In the genomic region with DNA sequence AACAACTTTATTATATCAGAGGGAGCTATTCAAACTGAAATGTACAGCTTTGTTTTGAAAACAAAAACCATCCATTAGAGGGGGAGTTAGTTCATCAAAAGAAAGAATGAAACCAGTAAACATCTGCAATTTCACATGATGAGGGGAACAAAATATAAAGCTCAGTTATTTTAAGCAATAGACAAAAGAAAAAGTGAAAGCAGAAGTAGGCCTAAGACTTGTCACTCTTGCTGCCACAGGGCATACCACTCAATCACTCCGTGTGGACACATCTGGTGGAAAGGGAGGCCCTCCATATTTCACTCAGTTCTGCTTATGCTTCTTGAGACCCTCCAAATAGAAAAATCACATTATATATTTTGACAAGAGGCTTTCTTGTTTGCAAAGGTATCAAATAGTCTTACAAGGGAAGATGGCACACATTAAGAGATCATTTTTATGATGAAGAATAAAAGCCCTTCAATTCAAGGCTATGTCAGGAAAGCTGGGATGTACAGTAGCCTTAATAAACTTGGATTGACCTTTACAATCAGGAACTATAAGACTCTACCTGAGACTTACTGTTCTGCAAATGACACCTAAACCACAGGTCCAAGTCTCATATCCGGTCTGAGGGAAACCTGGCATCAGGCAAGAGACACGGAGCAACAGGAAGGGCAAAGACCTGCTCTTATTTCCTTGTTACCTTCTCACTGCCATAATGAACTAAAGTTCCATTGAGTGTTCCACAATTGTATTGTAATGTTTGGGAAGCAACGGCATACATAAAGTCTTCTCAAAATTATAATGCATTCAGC, we compare ENCODE assay signal across 8 cellular contexts.
A peak's percentile ranks its signal among the peaks of the same experiment; 100 is the strongest.
DNase-seq lines count a peak whose midpoint lies in the region; ATAC-seq and TF ChIP-seq lines count a peak whose summit lies in the region.

No MANE protein-coding gene starts in this region.

- CTCF ChIA-PET in mammary epithelial cell (lab: Charles Lee; ENCODE audit: low non-redundant PET), result no interaction called here

- peak overlapping the region; percentile 26 to 43 for H3K4me3 Mint-ChIP-seq in stimulated activated naive CD8-positive, alpha-beta T cell treated with anti-CD3 and anti-CD28 coated beads, Interleukin-15, amount 100 ng/mL, for 72 hours

- peaks cover 15% of the 10 kb centered on the region for H3K79me2 ChIP-seq in mammary epithelial cell (ENCODE audit: insufficient read depth, low read length)
- H3K79me2 ChIP-seq in hepatocyte, result no peaks in the 10 kb centered on the region

- dilution Hi-C loops in mammary epithelial cell (cut with HindIII; ENCODE audit: low sequenced_read_pairs), result no loop called here

- DNase-seq in mammary epithelial cell (peak; percentile 24), breast epithelium (ENCODE audit: low spot score in 2 of 2) (no peak), NOMO-1 (lab: John Stamatoyannopoulos, UW; ENCODE audit: unreplicated experiment in 2 of 2) (peak; percentile 75 to 87), NCI-H69 (lab: John Stamatoyannopoulos, UW) (no peak), ovary (no peak), hepatocyte (ENCODE audit: low spot score) (no peak)
- peak in 1 of 2 donors; percentile 11 for DNase-seq in stimulated activated naive CD8-positive, alpha-beta T cell treated with anti-CD3 and anti-CD28 coated beads, Interleukin-15, amount 100 ng/mL, for 72 hours

- no peak for TF ChIP-seq POLR2A in breast epithelium (IDR thresholded peaks at IDR 0.05)
- TF ChIP-seq POLR2A in ovary (IDR thresholded peaks at IDR 0.05), result no peak

- no peak for TF ChIP-seq EP300 in ovary (IDR thresholded peaks at IDR 0.05)

- no peak overlapping the region for H3K4me3 ChIP-seq in mammary epithelial cell (replicated peaks in 1 of 3; ENCODE audit: insufficient read depth in 1 of 3, low read depth in 2 of 3, low read length in 3 of 3)
- no peak overlapping the region for H3K4me3 ChIP-seq in breast epithelium
- no peak overlapping the region for H3K4me3 ChIP-seq in ovary
- H3K4me3 ChIP-seq in hepatocyte, result no peak overlapping the region

- H2AFZ ChIP-seq in mammary epithelial cell (ENCODE audit: low read depth, low read length) (no peak overlapping the region), hepatocyte (no peak overlapping the region)

- ATAC-seq in HG02884 (IDR thresholded peaks at IDR 0.05; ENCODE audit: unreplicated experiment), result peak; percentile 91
- peak; percentile 80 for ATAC-seq in stimulated activated naive CD8-positive, alpha-beta T cell treated with anti-CD3 and anti-CD28 coated beads, Interleukin-15, amount 100 ng/mL, for 72 hours

- H3K27ac ChIP-seq in mammary epithelial cell (ENCODE audit: insufficient read depth, low read depth, low read length) (no peak overlapping the region), breast epithelium (no peak overlapping the region), ovary (no peak overlapping the region), hepatocyte (no peak overlapping the region)

- BruUV-seq in mammary epithelial cell (replicated peaks; lab: Mats Ljungman, UMichigan), result no TSS peak

- H3K9me3 ChIP-seq in mammary epithelial cell (replicated peaks; ENCODE audit: insufficient read depth, low read length) (no peaks in the 10 kb centered on the region), breast epithelium (no peaks in the 10 kb centered on the region), ovary (no peaks in the 10 kb centered on the region), hepatocyte (ENCODE audit: low read depth) (no peaks in the 10 kb centered on the region)

- H3K4me2 ChIP-seq in mammary epithelial cell (ENCODE audit: insufficient read depth, low read depth, low read length), result no peak overlapping the region
- H3K4me2 ChIP-seq in hepatocyte, result no peak overlapping the region

- no peaks in the 10 kb centered on the region for H3K9me2 ChIP-seq in hepatocyte (replicated peaks; ENCODE audit: insufficient read depth)

- H3K27me3 ChIP-seq in mammary epithelial cell (ENCODE audit: insufficient read depth, low read length) (no peaks in the 10 kb centered on the region), breast epithelium (no peaks in the 10 kb centered on the region), ovary (no peaks in the 10 kb centered on the region), hepatocyte (no peaks in the 10 kb centered on the region)

- H3K9me3 Mint-ChIP-seq in stimulated activated naive CD8-positive, alpha-beta T cell treated with anti-CD3 and anti-CD28 coated beads, Interleukin-15, amount 100 ng/mL, for 72 hours, result no peaks in the 10 kb centered on the region

- TF ChIP-seq CTCF in mammary epithelial cell (conservative IDR thresholded peaks at IDR 0.05 in 1 of 2, IDR thresholded peaks at IDR 0.05 in 1 of 2; ENCODE audit: extremely low read depth in 1 of 2, insufficient read depth in 1 of 2, low read depth in 1 of 2, low read length in 2 of 2) (no peak), breast epithelium (IDR thresholded peaks at IDR 0.05) (no peak), ovary (IDR thresholded peaks at IDR 0.05) (no peak), hepatocyte (IDR thresholded peaks at IDR 0.05; ENCODE audit: poor library complexity) (no peak)

- no peaks in the 10 kb centered on the region for H3K27me3 Mint-ChIP-seq in stimulated activated naive CD8-positive, alpha-beta T cell treated with anti-CD3 and anti-CD28 coated beads, Interleukin-15, amount 100 ng/mL, for 72 hours

- H3K9ac ChIP-seq in mammary epithelial cell (ENCODE audit: insufficient read depth, low read length), result no peak overlapping the region

- peak overlapping the region in 1 of 2 donors; percentile 49 for H3K27ac Mint-ChIP-seq in stimulated activated naive CD8-positive, alpha-beta T cell treated with anti-CD3 and anti-CD28 coated beads, Interleukin-15, amount 100 ng/mL, for 72 hours

- H4K20me1 ChIP-seq in mammary epithelial cell (ENCODE audit: insufficient read depth, low read length), result no peaks in the 10 kb centered on the region
- no peaks in the 10 kb centered on the region for H4K20me1 ChIP-seq in hepatocyte (ENCODE audit: insufficient read depth, poor library complexity, severe bottlenecking)

- in situ Hi-C loops in mammary epithelial cell (cut with MboI; ENCODE audit: low sequenced_read_pairs in 2 of 2), result loop anchor here in 1 of 2 donors (25.0 kb wide), 1 partner anchor 311 kb away; no protein-coding TSS in a partner anchor

- H3K36me3 ChIP-seq in mammary epithelial cell (ENCODE audit: insufficient read depth, low read length) (no peaks in the 10 kb centered on the region), breast epithelium (no peaks in the 10 kb centered on the region), ovary (no peaks in the 10 kb centered on the region), hepatocyte (replicated peaks; ENCODE audit: insufficient read depth, low read depth) (no peaks in the 10 kb centered on the region)

- H3K4me1 Mint-ChIP-seq in stimulated activated naive CD8-positive, alpha-beta T cell treated with anti-CD3 and anti-CD28 coated beads, Interleukin-15, amount 100 ng/mL, for 72 hours, result peaks cover 27% of the 10 kb centered on the region

- H3K4me1 ChIP-seq in mammary epithelial cell (ENCODE audit: insufficient read depth, low read length) (peaks cover 8% of the 10 kb centered on the region), breast epithelium (no peaks in the 10 kb centered on the region), ovary (ENCODE audit: insufficient read depth) (no peaks in the 10 kb centered on the region), hepatocyte (ENCODE audit: insufficient read depth) (peaks cover 6% of the 10 kb centered on the region)

- 98% methylated on average over 4 of the region's 4 CpGs for WGBS in mammary epithelial cell (ENCODE audit: low coverage, missing lambda C conversion rate)
- WGBS in ovary, 3 donors, result 60 to 68% (median 63%) methylated on average over 4 of the region's 4 CpGs
- WGBS in hepatocyte (ENCODE audit: low lambda C conversion rate, missing lambda C conversion rate), result 81% methylated on average over 4 of the region's 4 CpGs

- intact Hi-C loops in mammary epithelial cell (cut with micrococcal nuclease), result no loop called here
- intact Hi-C loops in breast epithelium (cut with DNase I; ENCODE audit: low total_unique reads), result no loop called here
- intact Hi-C loops in ovary (cut with DNase I), result no loop called here

Comparison
In these comparisons a context has a peak if more than half of its experiments do, and no peak if none do; other contexts are left out.
1. DNase-seq: peak in mammary epithelial cell (single experiment) and NOMO-1 (2 of 2); none in breast epithelium (0 of 2), NCI-H69 (single experiment), ovary (0 of 5) and hepatocyte (single experiment).